ENCODE assay signal across 26 cellular contexts in the genomic region with DNA sequence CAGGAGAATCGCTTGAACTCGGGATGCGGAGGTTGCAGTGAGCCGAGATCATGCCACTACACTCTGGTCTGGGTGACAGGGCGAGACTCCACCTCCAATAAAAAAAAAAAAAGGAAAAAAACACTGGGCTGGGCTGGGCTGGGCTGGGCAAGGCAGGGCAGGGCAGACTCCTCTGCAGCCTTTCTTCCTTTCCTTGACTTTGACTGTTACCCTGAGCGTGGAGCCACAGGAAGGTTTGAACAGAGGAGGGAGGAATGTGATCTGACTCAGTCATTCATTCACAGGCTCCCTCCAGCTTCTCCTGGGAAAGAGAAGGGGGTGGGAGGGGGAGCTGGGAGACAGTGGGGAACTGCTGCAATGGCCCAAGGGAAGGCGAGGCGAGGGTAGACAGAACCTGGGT. TPM values are rescaled to one million over a fixed set of nuclear protein-coding genes. Genes with fewer than 3 reads are reported as not detected.
A peak's percentile ranks its signal among the peaks of the same experiment; 100 is the strongest.
DNase-seq lines count a peak whose midpoint lies in the region; ATAC-seq and TF ChIP-seq lines count a peak whose summit lies in the region.
"Had no signal": no experiment of that assay in that cellular context is flagged by ENCODE, and none has a peak within 500 bp of the region (broad histone marks: within the 10 kb centered on the region; RNA-seq: fewer than 3 reads in every experiment).

No MANE protein-coding gene starts in this region.

- no peak for TF ChIP-seq CTCF in PC-3 (conservative IDR thresholded peaks at IDR 0.05; ENCODE audit: low read depth, low read length)
- no peak for TF ChIP-seq CTCF in epithelial cell of esophagus (IDR thresholded peaks at IDR 0.05; ENCODE audit: insufficient read depth, low read depth, low read length, missing control alignments)
- TF ChIP-seq CTCF in neural crest cell (conservative IDR thresholded peaks at IDR 0.05), result no peak
- TF ChIP-seq CTCF in coronary artery (IDR thresholded peaks at IDR 0.05), result no peak
- TF ChIP-seq CTCF in tibial nerve (IDR thresholded peaks at IDR 0.05), result no peak

- peaks cover 8% of the 10 kb centered on the region; the same call in 1 of the 2 replicates for H3K4me1 ChIP-seq in PC-3 (ENCODE audit: insufficient read depth, low read length)
- H3K4me1 ChIP-seq in tibial nerve, result peaks cover 0 to 21% (median 7%) of the 10 kb centered on the region in 4 donors

- H2AFZ ChIP-seq in PC-3 (ENCODE audit: low read length), result no peak overlapping the region

- DNase-seq in ELF-1 (ENCODE audit: low read depth, low spot score) (peak; percentile 51), PC-3 (peak; percentile 52), epithelial cell of esophagus (ENCODE audit: low read depth) (peak; percentile 68), neural crest cell (ENCODE audit: low read depth, low spot score) (no peak), coronary artery (ENCODE audit: low spot score) (no peak), tibial nerve (ENCODE audit: low spot score in 2 of 2) (no peak)
- DNase-seq in effector CD8-positive, alpha-beta T cell (lab: John Stamatoyannopoulos, UW), result no peak
- DNase-seq: ACHN; activated B cell treated with CpG ODN at 0.5 μM for 24 hours; activated CD4-positive, alpha-beta memory T cell treated with anti-CD3 and anti-CD28 coated beads, Interleukin-2, amount 10 ng/mL, durations not matched to agents 7 days and 5 days; amniotic stem cell; Calu3; foreskin melanocyte; NCI-H524; RPMI8226; stimulated activated CD4-positive, alpha-beta T cell treated with anti-CD3 and anti-CD28 coated beads, Interleukin-15, amount 100 ng/mL, for 24 hours; stomach; upper lobe of right lung had no signal

- no peaks in the 10 kb centered on the region for H3K27me3 Mint-ChIP-seq in neural crest cell (ENCODE audit: low read depth)
- H3K27me3 Mint-ChIP-seq: activated B cell treated with CpG ODN at 0.5 μM for 24 hours; activated CD4-positive, alpha-beta memory T cell treated with anti-CD3 and anti-CD28 coated beads, Interleukin-2, amount 10 ng/mL, durations not matched to agents 7 days and 5 days had no signal

- no peak overlapping the region for H3K9ac ChIP-seq in PC-3 (ENCODE audit: low read length)
- H3K9ac ChIP-seq: BLaER1 had no signal

- H3K9me3 ChIP-seq in PC-3 (ENCODE audit: low read length), result no peaks in the 10 kb centered on the region
- H3K9me3 ChIP-seq in tibial nerve, result no peaks in the 10 kb centered on the region
- H3K9me3 ChIP-seq: BLaER1, stomach, upper lobe of right lung had no signal

- CTCF ChIA-PET in PC-3 (lab: Charles Lee), result interaction anchor here (0.6 kb wide), 1 partner anchor 89 kb away, joined by 3 read pairs; no protein-coding TSS in a partner anchor

- H3K4me3 ChIP-seq in PC-3 (ENCODE audit: low read length), result no peak overlapping the region
- H3K4me3 ChIP-seq in epithelial cell of esophagus (ENCODE audit: low read length), result no peak overlapping the region
- H3K4me3 ChIP-seq in coronary artery, result no peak overlapping the region
- H3K4me3 ChIP-seq in tibial nerve, result no peak overlapping the region
- H3K4me3 ChIP-seq: BLaER1, cardiac muscle cell, K562, lung, stomach, upper lobe of right lung had no signal

- no peaks in the 10 kb centered on the region for H3K9me3 Mint-ChIP-seq in neural crest cell
- H3K9me3 Mint-ChIP-seq: activated B cell treated with CpG ODN at 0.5 μM for 24 hours; activated CD4-positive, alpha-beta memory T cell treated with anti-CD3 and anti-CD28 coated beads, Interleukin-2, amount 10 ng/mL, durations not matched to agents 7 days and 5 days had no signal

- no peaks in the 10 kb centered on the region for H3K36me3 Mint-ChIP-seq in neural crest cell (ENCODE audit: low read depth)

- H3K4me2 ChIP-seq in PC-3 (ENCODE audit: low read length), result no peak overlapping the region
- H3K4me2 ChIP-seq: BLaER1 had no signal

- H3K27me3 ChIP-seq in PC-3 (ENCODE audit: low read length) (no peaks in the 10 kb centered on the region), tibial nerve (no peaks in the 10 kb centered on the region)
- H3K27me3 ChIP-seq: BLaER1, cardiac muscle cell, stomach, upper lobe of right lung had no signal

- no peak for TF ChIP-seq POLR2A in tibial nerve (IDR thresholded peaks at IDR 0.05)

- POLR2A ChIA-PET in PC-3 (lab: Charles Lee; ENCODE audit: unreplicated experiment), result no interaction called here

- ATAC-seq in PC-3 (peak; percentile 16), HG03097 (IDR thresholded peaks at IDR 0.05; ENCODE audit: low FRiP score, unreplicated experiment) (no peak)
- ATAC-seq: K562, sciatic nerve, SK-N-SH treated with all-trans-retinoic acid at 6 μM for 48 hours, upper lobe of right lung had no signal

- no peak for TF ChIP-seq EP300 in tibial nerve (IDR thresholded peaks at IDR 0.05)

- no peaks in the 10 kb centered on the region for H3K9me2 ChIP-seq in PC-3 (replicated peaks; ENCODE audit: low read length)

- peaks cover 20% of the 10 kb centered on the region for H4K20me1 ChIP-seq in PC-3 (ENCODE audit: low read length)

- H3K36me3 ChIP-seq in PC-3 (ENCODE audit: low read depth, low read length) (peaks cover 10% of the 10 kb centered on the region; the same call in 1 of the 2 replicates), tibial nerve (peaks cover 0 to 2% (median 0%) of the 10 kb centered on the region in 3 donors)
- H3K36me3 ChIP-seq: BLaER1, cardiac muscle cell, upper lobe of right lung had no signal

- no peaks in the 10 kb centered on the region for H3F3A ChIP-seq in PC-3 (ENCODE audit: low read length, unreplicated experiment)

- no peak overlapping the region for H3K27ac Mint-ChIP-seq in neural crest cell (ENCODE audit: unreplicated experiment)
- H3K27ac Mint-ChIP-seq: activated B cell treated with CpG ODN at 0.5 μM for 24 hours; activated CD4-positive, alpha-beta memory T cell treated with anti-CD3 and anti-CD28 coated beads, Interleukin-2, amount 10 ng/mL, durations not matched to agents 7 days and 5 days had no signal

- intact Hi-C loops in PC-3 (cut with micrococcal nuclease), result loop anchor here (5.0 kb wide), 1 partner anchor 38 kb away; no protein-coding TSS in a partner anchor

- H3K27ac ChIP-seq in PC-3 (ENCODE audit: low read length) (no peak overlapping the region), coronary artery (no peak overlapping the region), tibial nerve (no peak overlapping the region)
- H3K27ac ChIP-seq: BLaER1, cardiac muscle cell, stomach, upper lobe of right lung had no signal

- WGBS in tibial nerve, 2 donors, result 88 to 93% methylated on average over 8 of the region's 8 CpGs

- H3K4me1 Mint-ChIP-seq in neural crest cell, result peaks cover 29% of the 10 kb centered on the region

- peaks cover 23% of the 10 kb centered on the region for H3K79me2 ChIP-seq in PC-3 (ENCODE audit: low read length)

- peak overlapping the region; percentile 36 for H3K4me3 Mint-ChIP-seq in neural crest cell
- H3K4me3 Mint-ChIP-seq: activated B cell treated with CpG ODN at 0.5 μM for 24 hours; activated CD4-positive, alpha-beta memory T cell treated with anti-CD3 and anti-CD28 coated beads, Interleukin-2, amount 10 ng/mL, durations not matched to agents 7 days and 5 days had no signal

- BruUV-seq in PC-3 (replicated peaks; lab: Mats Ljungman, UMichigan), result no TSS peak

RNA-seq across cellular contexts. Expression of a gene that starts 2.7 kb away (rescaled TPM):
- 382 and 397 TPM in 2 replicates for total RNA-seq in PC-3 (2014; rRNA removed)
- 324 and 335 TPM in 2 replicates for total RNA-seq in neural crest cell
- total RNA-seq in tibial nerve, result 100 to 1,000 TPM; 342 to 463 (median 382) TPM

RNA-seq across cellular contexts. Expression of a gene that starts 25.7 kb away (rescaled TPM):
- 310 and 414 TPM in 2 replicates for total RNA-seq in PC-3 (2014; rRNA removed)
- total RNA-seq in neural crest cell, result 255 TPM in 2 replicates
- 100 to 1,000 TPM; 326 to 534 (median 466) TPM for total RNA-seq in tibial nerve

RNA-seq across cellular contexts. Expression of a gene that starts 27.0 kb away (rescaled TPM):
- total RNA-seq in PC-3 (2014; rRNA removed) (0.63 and 2.3 TPM in 2 replicates), neural crest cell (1.5 and 3.4 TPM in 2 replicates), tibial nerve (10 to 100 TPM in 1 of 4 donors, 1 to 10 TPM in 3; 2.5 to 10.0 (median 8.8) TPM)
- total RNA-seq: Calu3, dermis microvascular lymphatic vessel endothelial cell had no signal

Comparison
In these comparisons a context has a peak if more than half of its experiments do, and no peak if none do; other contexts are left out.
1. DNase-seq: peak in ELF-1 (single experiment), PC-3 (single experiment) and epithelial cell of esophagus (single experiment); none in neural crest cell (single experiment), coronary artery (single experiment), effector CD8-positive, alpha-beta T cell (single experiment) and tibial nerve (0 of 2).